13 cellular contexts compared by ENCODE assay signal in the genomic region with DNA sequence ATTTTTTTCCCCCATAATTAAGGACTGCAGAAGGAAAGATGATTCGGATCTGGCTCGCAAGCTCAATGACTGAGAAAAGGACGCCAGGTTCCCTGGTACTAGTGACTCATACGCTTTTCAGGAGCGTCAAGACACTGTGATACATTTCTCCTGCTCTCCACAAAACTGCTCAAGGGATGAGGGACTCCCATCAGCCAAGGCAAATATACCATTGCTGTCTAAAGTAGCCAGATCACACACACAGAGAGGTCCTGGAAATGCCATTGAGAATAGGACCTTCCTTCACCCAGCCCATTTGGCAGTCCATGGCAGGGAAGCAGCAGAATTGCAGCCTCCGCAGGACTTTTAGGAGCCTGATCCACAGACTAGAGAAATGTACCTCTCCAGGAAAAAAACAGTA.
DNase-seq lines count a peak whose midpoint lies in the region; ATAC-seq and TF ChIP-seq lines count a peak whose summit lies in the region.
"Had no signal": no experiment of that assay in that cellular context is flagged by ENCODE, and none has a peak within 500 bp of the region (broad histone marks: within the 10 kb centered on the region; RNA-seq: fewer than 3 reads in every experiment).

No MANE protein-coding gene starts in this region.

- H3K9me3 Mint-ChIP-seq in activated CD4-positive, alpha-beta memory T cell treated with anti-CD3 and anti-CD28 coated beads, Interleukin-2, amount 10 ng/mL, durations not matched to agents 7 days and 5 days, result peaks cover 10% of the 10 kb centered on the region

- H3K4me3 ChIP-seq in body of pancreas (no peak overlapping the region), spleen (no peak overlapping the region)

- peaks cover 15% of the 10 kb centered on the region for H3K4me1 Mint-ChIP-seq in activated CD4-positive, alpha-beta memory T cell treated with anti-CD3 and anti-CD28 coated beads, Interleukin-2, amount 10 ng/mL, durations not matched to agents 7 days and 5 days

- no peak overlapping the region for H3K4me3 Mint-ChIP-seq in activated CD4-positive, alpha-beta memory T cell treated with anti-CD3 and anti-CD28 coated beads, Interleukin-2, amount 10 ng/mL, durations not matched to agents 7 days and 5 days
- H3K4me3 Mint-ChIP-seq: activated T-helper 17 cell treated with anti-CD3 and anti-CD28 coated beads, Interleukin-2, amount 50 U/mL, for 72 hours; T-helper 1 cell treated with Interleukin-12 subunit alpha and Interleukin-12 subunit beta and Interleukin-4 antibody, amounts not matched to agents 30 μg/mL and 1 μg/mL, for 36 hours; type B pancreatic cell had no signal

- H3K27ac Mint-ChIP-seq in activated CD4-positive, alpha-beta memory T cell treated with anti-CD3 and anti-CD28 coated beads, Interleukin-2, amount 10 ng/mL, durations not matched to agents 7 days and 5 days, result no peak overlapping the region
- H3K27ac Mint-ChIP-seq: activated T-helper 17 cell treated with anti-CD3 and anti-CD28 coated beads, Interleukin-2, amount 50 U/mL, for 72 hours; T-helper 1 cell treated with Interleukin-12 subunit alpha and Interleukin-12 subunit beta and Interleukin-4 antibody, amounts not matched to agents 30 μg/mL and 1 μg/mL, for 36 hours had no signal

- no peaks in the 10 kb centered on the region for H3K27me3 ChIP-seq in body of pancreas
- no peaks in the 10 kb centered on the region for H3K27me3 ChIP-seq in spleen (replicated peaks in 1 of 7)

- H3K36me3 Mint-ChIP-seq in activated CD4-positive, alpha-beta memory T cell treated with anti-CD3 and anti-CD28 coated beads, Interleukin-2, amount 10 ng/mL, durations not matched to agents 7 days and 5 days (ENCODE audit: low read depth), result peaks cover 3% of the 10 kb centered on the region
- H3K36me3 Mint-ChIP-seq: type B pancreatic cell had no signal

- TF ChIP-seq CTCF in body of pancreas (IDR thresholded peaks at IDR 0.05) (no peak), spleen (IDR thresholded peaks at IDR 0.05 in 8 of 11, conservative IDR thresholded peaks at IDR 0.05 in 3 of 11) (no peak)

- ATAC-seq in body of pancreas, result no peak
- peak; percentile 52 for ATAC-seq in left ventricle myocardium superior
- ATAC-seq in GM21737 (IDR thresholded peaks at IDR 0.05; ENCODE audit: unreplicated experiment), result no peak
- ATAC-seq: activated T-helper 17 cell treated with anti-CD3 and anti-CD28 coated beads, Interleukin-2, amount 50 U/mL, for 72 hours had no signal

- H3K36me3 ChIP-seq in body of pancreas (replicated peaks in 1 of 2; ENCODE audit: insufficient read depth in 1 of 2, low read depth in 2 of 2) (no peaks in the 10 kb centered on the region), spleen (no peaks in the 10 kb centered on the region)

- peak; percentile 74 for DNase-seq in ELR (ENCODE audit: low read depth)
- DNase-seq in body of pancreas, result no peak
- no peak for DNase-seq in left ventricle myocardium superior
- no peak for DNase-seq in spleen
- DNase-seq in SW480 (ENCODE audit: low spot score), result no peak
- DNase-seq in activated CD4-positive, alpha-beta memory T cell treated with anti-CD3 and anti-CD28 coated beads, Interleukin-2, amount 10 ng/mL, durations not matched to agents 7 days and 5 days, result no peak
- no peak for DNase-seq in central memory CD4-positive, alpha-beta T cell
- DNase-seq: DND-41, NCI-H2081 treated with DMSO at 0.1 percent for 48 hours had no signal

- WGBS in body of pancreas, 2 donors, result 85 to 88% methylated on average over 5 to 6 of the region's 6 CpGs
- WGBS in spleen, 5 donors, result 80 to 95% (median 93%) methylated on average over 6 of the region's 6 CpGs

- intact Hi-C loops in body of pancreas (cut with DNase I), result no loop called here
- intact Hi-C loops in left ventricle myocardium superior (cut with micrococcal nuclease), result no loop called here
- intact Hi-C loops in spleen (cut with DNase I; ENCODE audit: low total_unique reads), result no loop called here

- no peaks in the 10 kb centered on the region for H3K9me3 ChIP-seq in body of pancreas
- peaks cover 0 to 4% (median 0%) of the 10 kb centered on the region in 8 donors for H3K9me3 ChIP-seq in spleen

- POLR2A ChIA-PET in activated CD4-positive, alpha-beta memory T cell treated with anti-CD3 and anti-CD28 coated beads, Interleukin-2, amount 10 ng/mL, durations not matched to agents 7 days and 5 days (lab: Charles Lee), result no interaction called here

- H3K27me3 Mint-ChIP-seq in activated CD4-positive, alpha-beta memory T cell treated with anti-CD3 and anti-CD28 coated beads, Interleukin-2, amount 10 ng/mL, durations not matched to agents 7 days and 5 days, result no peaks in the 10 kb centered on the region
- H3K27me3 Mint-ChIP-seq: activated T-helper 17 cell treated with anti-CD3 and anti-CD28 coated beads, Interleukin-2, amount 50 U/mL, for 72 hours; type B pancreatic cell had no signal

- no peak for TF ChIP-seq POLR2A in body of pancreas (IDR thresholded peaks at IDR 0.05)
- TF ChIP-seq POLR2A in spleen (IDR thresholded peaks at IDR 0.05), result no peak

- H3K4me1 ChIP-seq in body of pancreas (peaks cover 32% of the 10 kb centered on the region), spleen (peaks cover 5 to 31% (median 14%) of the 10 kb centered on the region in 6 donors)

- peak overlapping the region in 3 of 4 donors; percentile 51 to 73 (median 68) for H3K27ac ChIP-seq in body of pancreas
- H3K27ac ChIP-seq in spleen, result peak overlapping the region in 6 of 8 donors; percentile 28 to 75 (median 55)

- CTCF ChIA-PET in activated CD4-positive, alpha-beta memory T cell treated with anti-CD3 and anti-CD28 coated beads, Interleukin-2, amount 10 ng/mL, durations not matched to agents 7 days and 5 days (lab: Charles Lee), result no interaction called here
